In the genomic region with DNA sequence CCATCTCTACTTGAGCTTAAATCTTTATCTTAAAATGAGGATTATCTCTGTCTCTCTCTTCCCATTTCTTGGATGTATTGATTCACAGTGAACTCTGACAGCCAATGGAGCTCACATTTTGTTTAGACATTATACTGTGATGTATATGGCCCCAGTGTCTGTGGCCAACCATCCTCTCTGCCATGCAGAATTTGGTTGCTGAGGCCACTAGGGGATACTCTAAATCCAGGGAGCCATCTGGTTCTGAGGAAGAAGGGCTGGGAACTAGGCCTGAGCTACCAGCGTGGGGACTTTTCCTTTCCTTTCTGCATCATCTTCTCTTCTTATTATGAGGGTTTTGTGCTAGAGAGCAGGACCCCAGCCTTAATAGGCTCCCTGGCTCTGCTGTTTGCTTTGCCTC, we compare ENCODE assay signal across 22 cellular contexts. TPM values are rescaled to one million over a fixed set of nuclear protein-coding genes. Genes with fewer than 3 reads are reported as not detected.
DNase-seq lines count a peak whose midpoint lies in the region; ATAC-seq lines count a peak whose summit lies in the region.
"Had no signal": no experiment of that assay in that cellular context is flagged by ENCODE, and none has a peak within 500 bp of the region (broad histone marks: within the 10 kb centered on the region; RNA-seq: fewer than 3 reads in every experiment).

No MANE protein-coding gene starts in this region.

- intact Hi-C loops in activated CD4-positive, alpha-beta T cell treated with anti-CD3 and anti-CD28 coated beads for 36 hours (cut with DNase I, micrococcal nuclease): no loop called here
- intact Hi-C loops in dendritic cell treated with granulocyte-macrophage colony-stimulating factor and Interleukin-4, amounts not matched to agents 40 ng/mL and 50 ng/mL, for 4 days (cut with micrococcal nuclease): loop anchor here (5.0 kb wide), 1 partner anchor 58 kb away; the partner anchor contains the start of gene RIPOR2

- CTCF ChIA-PET in activated CD4-positive, alpha-beta T cell treated with anti-CD3 and anti-CD28 coated beads for 36 hours (lab: Charles Lee): interaction anchor here (0.8 to 7.3 kb wide), 9 partner anchors 13 to 138 kb away, joined by 3 to 152 read pairs (median 4); partner anchors contain the start of gene RIPOR2
- CTCF ChIA-PET in CD8-positive, alpha-beta memory T cell (lab: Charles Lee): interaction anchor here (1.1 to 7.2 kb wide), 4 partner anchors 59 to 138 kb away, joined by 3 to 180 read pairs (median 44); partner anchors contain the start of gene RIPOR2

- H3K36me3 ChIP-seq in CD8-positive, alpha-beta memory T cell (ENCODE audit: insufficient read depth, low read length): no peaks in the 10 kb centered on the region
- H3K36me3 ChIP-seq: sigmoid colon had no signal

- H3K36me3 Mint-ChIP-seq in activated CD4-positive, alpha-beta T cell treated with anti-CD3 and anti-CD28 coated beads for 36 hours (ENCODE audit: low read depth): no peaks in the 10 kb centered on the region
- peaks cover 0 to 11% (median 4%) of the 10 kb centered on the region in 3 donors for H3K36me3 Mint-ChIP-seq in CD8-positive, alpha-beta memory T cell
- H3K36me3 Mint-ChIP-seq in dendritic cell treated with granulocyte-macrophage colony-stimulating factor and Interleukin-4, amounts not matched to agents 40 ng/mL and 50 ng/mL, for 4 days (ENCODE audit: low read depth): no peaks in the 10 kb centered on the region
- peaks cover 0 to 4% (median 0%) of the 10 kb centered on the region in 3 donors for H3K36me3 Mint-ChIP-seq in naive thymus-derived CD8-positive, alpha-beta T cell

- no peak overlapping the region for H3K4me3 Mint-ChIP-seq in activated CD4-positive, alpha-beta T cell treated with anti-CD3 and anti-CD28 coated beads for 36 hours
- no peak overlapping the region for H3K4me3 Mint-ChIP-seq in CD8-positive, alpha-beta memory T cell
- H3K4me3 Mint-ChIP-seq in dendritic cell treated with granulocyte-macrophage colony-stimulating factor and Interleukin-4, amounts not matched to agents 40 ng/mL and 50 ng/mL, for 4 days: no peak overlapping the region
- H3K4me3 Mint-ChIP-seq in naive thymus-derived CD8-positive, alpha-beta T cell: peak overlapping the region in 1 of 10 donors; percentile 20
- H3K4me3 Mint-ChIP-seq: activated T-cell treated with anti-CD3 and anti-CD28 coated beads, Interleukin-2, amount 50 U/mL, for 72 hours; stimulated activated naive B cell treated with anti-CD40 and anti-IgM and Interleukin-4, amounts not matched to agents 10 μg/mL and 1 μg/mL and 100 μg/mL, for 72 hours had no signal

- POLR2A ChIA-PET in activated CD4-positive, alpha-beta T cell treated with anti-CD3 and anti-CD28 coated beads for 36 hours (lab: Charles Lee): interaction anchor here (0.6 kb wide), 1 partner anchor 21 kb away, joined by 5 read pairs; no protein-coding TSS in a partner anchor
- POLR2A ChIA-PET in CD8-positive, alpha-beta memory T cell (lab: Charles Lee): no interaction called here
- POLR2A ChIA-PET in naive thymus-derived CD8-positive, alpha-beta T cell (lab: Charles Lee): interaction anchor here (0.6 to 3.6 kb wide), 9 partner anchors 9 to 137 kb away, joined by 3 to 23 read pairs (median 4); partner anchors contain the start of gene RIPOR2

- H3K27me3 Mint-ChIP-seq in activated CD4-positive, alpha-beta T cell treated with anti-CD3 and anti-CD28 coated beads for 36 hours: no peaks in the 10 kb centered on the region
- no peaks in the 10 kb centered on the region for H3K27me3 Mint-ChIP-seq in CD8-positive, alpha-beta memory T cell
- H3K27me3 Mint-ChIP-seq in dendritic cell treated with granulocyte-macrophage colony-stimulating factor and Interleukin-4, amounts not matched to agents 40 ng/mL and 50 ng/mL, for 4 days: no peaks in the 10 kb centered on the region
- H3K27me3 Mint-ChIP-seq in naive thymus-derived CD8-positive, alpha-beta T cell: no peaks in the 10 kb centered on the region
- H3K27me3 Mint-ChIP-seq: stimulated activated naive B cell treated with anti-CD40 and anti-IgM and Interleukin-4, amounts not matched to agents 10 μg/mL and 1 μg/mL and 100 μg/mL, for 72 hours had no signal

- H3K4me3 ChIP-seq in CD8-positive, alpha-beta memory T cell (ENCODE audit: low read length): no peak overlapping the region
- H3K4me3 ChIP-seq: coronary artery, sigmoid colon, testis had no signal

- ATAC-seq in activated CD4-positive, alpha-beta T cell treated with anti-CD3 and anti-CD28 coated beads for 36 hours: no peak
- ATAC-seq in naive thymus-derived CD8-positive, alpha-beta T cell: no peak
- ATAC-seq: activated naive CD4-positive, alpha-beta T cell treated with anti-CD3 and anti-CD28 coated beads, Interleukin-2, amount 50 U/mL, for 72 hours; activated T-cell treated with anti-CD3 and anti-CD28 coated beads, Interleukin-2, amount 50 U/mL, for 72 hours; SK-N-SH treated with all-trans-retinoic acid at 6 μM for 48 hours; stimulated activated naive B cell treated with anti-CD40 and anti-IgM and Interleukin-4, amounts not matched to agents 10 μg/mL and 1 μg/mL and 100 μg/mL, for 72 hours had no signal

- no peaks in the 10 kb centered on the region for H3K27me3 ChIP-seq in CD8-positive, alpha-beta memory T cell (ENCODE audit: insufficient read depth, low read length, poor library complexity, severe bottlenecking)
- H3K27me3 ChIP-seq: sigmoid colon, testis had no signal

- H3K27ac ChIP-seq in CD8-positive, alpha-beta memory T cell (ENCODE audit: low read depth, low read length): no peak overlapping the region
- H3K27ac ChIP-seq: coronary artery, RWPE1, sigmoid colon, testis had no signal

- H3K4me1 Mint-ChIP-seq in activated CD4-positive, alpha-beta T cell treated with anti-CD3 and anti-CD28 coated beads for 36 hours: peaks cover 78% of the 10 kb centered on the region
- peaks cover 60 to 91% (median 91%) of the 10 kb centered on the region in 3 donors for H3K4me1 Mint-ChIP-seq in CD8-positive, alpha-beta memory T cell
- H3K4me1 Mint-ChIP-seq in dendritic cell treated with granulocyte-macrophage colony-stimulating factor and Interleukin-4, amounts not matched to agents 40 ng/mL and 50 ng/mL, for 4 days (ENCODE audit: low read depth): peaks cover 45% of the 10 kb centered on the region
- H3K4me1 Mint-ChIP-seq in naive thymus-derived CD8-positive, alpha-beta T cell: peaks cover 49 to 91% (median 82%) of the 10 kb centered on the region in 4 donors

- peaks cover 45% of the 10 kb centered on the region for H3K4me1 ChIP-seq in CD8-positive, alpha-beta memory T cell (ENCODE audit: insufficient read depth, low read length)
- H3K4me1 ChIP-seq: testis had no signal

- peaks cover 2% of the 10 kb centered on the region for H3K9me3 Mint-ChIP-seq in activated CD4-positive, alpha-beta T cell treated with anti-CD3 and anti-CD28 coated beads for 36 hours (ENCODE audit: low read depth)
- no peaks in the 10 kb centered on the region for H3K9me3 Mint-ChIP-seq in CD8-positive, alpha-beta memory T cell
- no peaks in the 10 kb centered on the region for H3K9me3 Mint-ChIP-seq in dendritic cell treated with granulocyte-macrophage colony-stimulating factor and Interleukin-4, amounts not matched to agents 40 ng/mL and 50 ng/mL, for 4 days
- peaks cover 0 to 2% (median 0%) of the 10 kb centered on the region in 9 donors for H3K9me3 Mint-ChIP-seq in naive thymus-derived CD8-positive, alpha-beta T cell

- no peaks in the 10 kb centered on the region for H3K9me3 ChIP-seq in CD8-positive, alpha-beta memory T cell (ENCODE audit: low read length)
- H3K9me3 ChIP-seq: sigmoid colon, testis had no signal

- H3K27ac Mint-ChIP-seq in activated CD4-positive, alpha-beta T cell treated with anti-CD3 and anti-CD28 coated beads for 36 hours: peak overlapping the region; percentile 10
- H3K27ac Mint-ChIP-seq in CD8-positive, alpha-beta memory T cell: peak overlapping the region; percentile 34 to 93 (median 64)
- peak overlapping the region; percentile 19 for H3K27ac Mint-ChIP-seq in dendritic cell treated with granulocyte-macrophage colony-stimulating factor and Interleukin-4, amounts not matched to agents 40 ng/mL and 50 ng/mL, for 4 days
- H3K27ac Mint-ChIP-seq in naive thymus-derived CD8-positive, alpha-beta T cell: peak overlapping the region in 7 of 10 donors; percentile 12 to 92 (median 61)
- H3K27ac Mint-ChIP-seq: activated naive CD4-positive, alpha-beta T cell treated with anti-CD3 and anti-CD28 coated beads, Interleukin-2, amount 50 U/mL, for 72 hours; activated T-cell treated with anti-CD3 and anti-CD28 coated beads, Interleukin-2, amount 50 U/mL, for 72 hours; stimulated activated naive B cell treated with anti-CD40 and anti-IgM and Interleukin-4, amounts not matched to agents 10 μg/mL and 1 μg/mL and 100 μg/mL, for 72 hours had no signal

- DNase-seq in activated CD4-positive, alpha-beta T cell treated with anti-CD3 and anti-CD28 coated beads for 36 hours: no peak
- DNase-seq in activated CD4-positive, alpha-beta T cell treated with anti-CD3 and anti-CD28 coated beads, Interleukin-2, amount 50 U/mL, for 48 hours: no peak
- no peak for DNase-seq in CD8-positive, alpha-beta memory T cell
- no peak for DNase-seq in naive thymus-derived CD8-positive, alpha-beta T cell
- DNase-seq in globus pallidus (ENCODE audit: low spot score): no peak
- DNase-seq in HK-2 (ENCODE audit: unreplicated experiment): no peak
- no peak for DNase-seq in amniotic stem cell (lab: John Stamatoyannopoulos, UW)
- DNase-seq: activated CD4-positive, CD25-positive, alpha-beta regulatory T cell; activated T-cell treated with anti-CD3 and anti-CD28 coated beads, Interleukin-2, amount 50 U/mL, for 72 hours; HCEC 1CT; kidney glomerular epithelial cell; NCI-H1436; NCI-H524 treated with DMSO at 0.1 percent for 48 hours; sigmoid colon; stimulated activated naive B cell treated with anti-CD40 and anti-IgM and Interleukin-4, amounts not matched to agents 10 μg/mL and 1 μg/mL and 100 μg/mL, for 72 hours; T1000; testis had no signal

RNA-seq across cellular contexts. Expression of gene RIPOR2, which starts 59.1 kb away (rescaled TPM):
- total RNA-seq in activated CD4-positive, alpha-beta T cell treated with anti-CD3 and anti-CD28 coated beads for 36 hours: 10 to 100 TPM; 60.0 to 67.0 TPM
- total RNA-seq in CD8-positive, alpha-beta memory T cell: 10 to 100 TPM; 54.4 to 58.2 TPM
- polyA plus RNA-seq in CD8-positive, alpha-beta memory T cell: 427 TPM
- total RNA-seq in naive thymus-derived CD8-positive, alpha-beta T cell: 100 to 1,000 TPM; 511 to 531 TPM
- polyA plus RNA-seq in naive thymus-derived CD8-positive, alpha-beta T cell: 100 to 1,000 TPM; 413 to 542 (median 468) TPM

Comparison
In these comparisons a context has a peak if more than half of its experiments do, and no peak if none do; other contexts are left out.
1. H3K27ac Mint-ChIP-seq: peak in every context shown above with its lines; median percentile 64 in CD8-positive, alpha-beta memory T cell; 61 in naive thymus-derived CD8-positive, alpha-beta T cell; 19 in dendritic cell treated with granulocyte-macrophage colony-stimulating factor and Interleukin-4, amounts not matched to agents 40 ng/mL and 50 ng/mL, for 4 days; 10 in activated CD4-positive, alpha-beta T cell treated with anti-CD3 and anti-CD28 coated beads for 36 hours.
2. RNA of gene RIPOR2, which starts 59.1 kb away (total RNA-seq): 511 to 531 TPM in naive thymus-derived CD8-positive, alpha-beta T cell; 60.0 to 67.0 TPM in activated CD4-positive, alpha-beta T cell treated with anti-CD3 and anti-CD28 coated beads for 36 hours and 54.4 to 58.2 TPM in CD8-positive, alpha-beta memory T cell; every median in the first group is over 4 times any median in the second.